In the genomic region with DNA sequence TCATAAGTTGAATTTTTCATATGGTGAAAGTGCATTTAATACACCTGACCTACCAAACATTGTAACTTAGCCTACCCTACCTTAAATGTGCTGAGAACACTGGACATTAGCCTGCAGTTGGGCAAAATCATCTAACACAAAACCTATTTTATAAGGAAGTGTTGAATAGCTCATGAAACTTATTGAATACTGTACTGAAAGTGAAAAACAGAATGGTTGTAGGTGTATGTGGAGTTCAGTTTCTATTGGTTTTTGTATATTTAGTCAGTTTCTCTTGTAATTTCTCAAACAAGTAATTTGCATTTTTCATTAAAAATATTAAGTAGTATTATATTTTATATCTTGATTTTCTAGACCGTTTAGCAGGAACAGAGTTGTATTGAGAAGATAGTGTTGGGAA, we compare ENCODE assay signal across 29 cellular contexts. TPM values are rescaled to one million over a fixed set of nuclear protein-coding genes. Genes with fewer than 3 reads are reported as not detected.
A peak's percentile ranks its signal among the peaks of the same experiment; 100 is the strongest.
DNase-seq lines count a peak whose midpoint lies in the region; ATAC-seq, FAIRE-seq and TF ChIP-seq lines count a peak whose summit lies in the region.
"Had no signal": no experiment of that assay in that cellular context is flagged by ENCODE, and none has a peak within 500 bp of the region (broad histone marks: within the 10 kb centered on the region; RNA-seq: fewer than 3 reads in every experiment).

No MANE protein-coding gene starts in this region.

- POLR2A ChIA-PET in GM12878 (lab: Charles Lee): no interaction called here

- no peak overlapping the region for H3K9ac ChIP-seq in GM12878 (ENCODE audit: control insufficient read depth, insufficient read depth, low read length)
- H3K9ac ChIP-seq: parathyroid adenoma had no signal

- no peak for TF ChIP-seq EP300 in GM12878 (IDR thresholded peaks at IDR 0.05; ENCODE audit: borderline replicate concordance in 1 of 2, control insufficient read depth in 1 of 2, low read depth in 2 of 2, low read length in 2 of 2)

- 97% methylated on average over 1 of the region's 1 CpG for WGBS in GM12878 (ENCODE audit: insufficient coverage, insufficient replicate concordance, low lambda C conversion rate, missing lambda C conversion rate)

- H3K9me3 ChIP-seq in GM12878 (replicated peaks; ENCODE audit: control insufficient read depth, insufficient read depth, low read length) (no peaks in the 10 kb centered on the region), mucosa of descending colon (no peaks in the 10 kb centered on the region)
- H3K9me3 ChIP-seq: Caco-2, esophagus squamous epithelium, left lung, SJSA1, upper lobe of left lung had no signal

- no peak overlapping the region for H3K4me3 ChIP-seq in GM12878
- no peak overlapping the region for H3K4me3 ChIP-seq in mucosa of descending colon
- H3K4me3 ChIP-seq in coronary artery: no peak overlapping the region
- H3K4me3 ChIP-seq: esophagus squamous epithelium, left lung, SJSA1, upper lobe of left lung had no signal

- no peak for TF ChIP-seq POLR2A in GM12878 (IDR thresholded peaks at IDR 0.05; ENCODE audit: low read depth, low read length)

- BruUV-seq in GM12878 (replicated peaks; lab: Mats Ljungman, UMichigan): no TSS peak

- no peak overlapping the region for H3K4me2 ChIP-seq in GM12878 (ENCODE audit: control insufficient read depth, insufficient read depth)

- H3K36me3 ChIP-seq in GM12878 (ENCODE audit: control insufficient read depth in 2 of 2, insufficient read depth in 2 of 2, low read length in 1 of 2) (no peaks in the 10 kb centered on the region; a peak in 1 of 4 replicates), mucosa of descending colon (ENCODE audit: low read depth) (no peaks in the 10 kb centered on the region)

- in situ Hi-C loops in GM12878 (cut with MboI): no loop called here

- no peak overlapping the region for H2AFZ ChIP-seq in GM12878 (ENCODE audit: control insufficient read depth, low read depth, low read length)
- H2AFZ ChIP-seq: parathyroid adenoma had no signal

- no peaks in the 10 kb centered on the region for H3K79me2 ChIP-seq in GM12878 (ENCODE audit: control insufficient read depth, insufficient read depth, low read length)
- H3K79me2 ChIP-seq: parathyroid adenoma had no signal

- no peak for FAIRE-seq in GM12878 (lab: Jason Lieb, UNC)
- FAIRE-seq: G401.6, islet of Langerhans had no signal

- peak; percentile 73 for ATAC-seq in GM18858 (IDR thresholded peaks at IDR 0.05; ENCODE audit: unreplicated experiment)
- peak; percentile 48 for ATAC-seq in GM21423 (IDR thresholded peaks at IDR 0.05; ENCODE audit: unreplicated experiment)
- ATAC-seq in HG02870 (IDR thresholded peaks at IDR 0.05; ENCODE audit: unreplicated experiment): peak; percentile 57
- ATAC-seq in GM12878: 0 out of 3 replicates have a peak, but pooled peaks have one; percentile 20
- no peak for ATAC-seq in mucosa of descending colon
- ATAC-seq: activated T-cell treated with anti-CD3 and anti-CD28 coated beads, Interleukin-2, amount 50 U/mL, for 72 hours; foreskin keratinocyte; left lung had no signal

- no peak overlapping the region for H3K27ac ChIP-seq in GM12878 (ENCODE audit: control insufficient read depth, insufficient read depth)
- no peak overlapping the region for H3K27ac ChIP-seq in coronary artery
- H3K27ac ChIP-seq: esophagus squamous epithelium, foreskin keratinocyte, left lung, parathyroid adenoma, SJSA1, upper lobe of left lung had no signal

- CTCF ChIA-PET in GM12878 (lab: Yijun Ruan, JAX): no interaction called here

- intact Hi-C loops in GM12878 (cut with micrococcal nuclease; ENCODE audit: unreplicated experiment) (no loop called here), mucosa of descending colon (cut with DNase I, micrococcal nuclease) (no loop called here)

- TF ChIP-seq RAD21 in GM12878 (IDR thresholded peaks at IDR 0.05; ENCODE audit: insufficient read depth, low read depth, low read length): no peak

- no peaks in the 10 kb centered on the region for H4K20me1 ChIP-seq in GM12878 (ENCODE audit: control insufficient read depth, insufficient read depth)

- no peaks in the 10 kb centered on the region for H3K4me1 ChIP-seq in GM12878 (ENCODE audit: control insufficient read depth, insufficient read depth, low read length)
- H3K4me1 ChIP-seq in mucosa of descending colon (ENCODE audit: low read depth): no peaks in the 10 kb centered on the region
- H3K4me1 ChIP-seq: Caco-2, esophagus squamous epithelium, foreskin keratinocyte, left lung, parathyroid adenoma, SJSA1, upper lobe of left lung had no signal

- SMC1A ChIA-PET in GM12878 (lab: Charles Lee; ENCODE audit: uncharacterized antibody, unreplicated experiment): no interaction called here

- H3K27me3 ChIP-seq in GM12878 (replicated peaks in 1 of 2; ENCODE audit: control insufficient read depth in 2 of 2, insufficient read depth in 2 of 2, low read length in 1 of 2): no peaks in the 10 kb centered on the region
- H3K27me3 ChIP-seq: esophagus squamous epithelium, foreskin keratinocyte, left lung, SJSA1, upper lobe of left lung had no signal

- TF ChIP-seq CTCF in GM12878 (IDR thresholded peaks at IDR 0.05 in 2 of 3, conservative IDR thresholded peaks at IDR 0.05 in 1 of 3; ENCODE audit: control insufficient read depth in 2 of 3, extremely low read depth in 1 of 3, insufficient read depth in 1 of 3, low read depth in 3 of 3, low read length in 3 of 3) (no peak), mucosa of descending colon (IDR thresholded peaks at IDR 0.05) (no peak), coronary artery (IDR thresholded peaks at IDR 0.05) (no peak)

- RAD21 ChIA-PET in GM12878 (lab: Charles Lee; ENCODE audit: unreplicated experiment): no interaction called here

- DNase-seq in GM12878 (ENCODE audit: low read depth, low spot score): no peak
- DNase-seq in mucosa of descending colon: no peak
- no peak for DNase-seq in OCI-M2 (lab: John Stamatoyannopoulos, UW; ENCODE audit: unreplicated experiment)
- no peak for DNase-seq in coronary artery (ENCODE audit: low spot score)
- DNase-seq: activated B cell treated with CpG ODN at 0.5 μM for 24 hours; activated naive CD4-positive, alpha-beta T cell treated with anti-CD3 and anti-CD28 coated beads for 36 hours; activated T-cell treated with anti-CD3 and anti-CD28 coated beads, Interleukin-2, amount 50 U/mL, for 72 hours; C1 segment of cervical spinal cord; Caco-2; esophagus squamous epithelium; foreskin keratinocyte; head of caudate nucleus; KG1; left lung; mesenchymal stem cell; NCI-H1092 treated with DMSO at 0.1 percent for 48 hours; NCI-H187 treated with DMSO at 0.1 percent for 48 hours; NCI-H2171; NCI-H82; retina; stimulated activated naive CD4-positive, alpha-beta T cell; upper lobe of left lung had no signal

TF ChIP-seq in GM12878, 131 proteins besides CTCF, POLR2A, EP300 and RAD21:
- TF ChIP-seq ZNF274 (IDR thresholded peaks at IDR 0.05; ENCODE audit: insufficient read depth, insufficient read length): no peak

RNA-seq across cellular contexts. Expression of gene CCDC7, which starts 15.3 kb away (rescaled TPM):
- 60.2 and 63.9 TPM in 2 replicates for total RNA-seq in GM12878 (2013; cell fraction: nucleolus; rRNA removed)
- 3.5 and 4.5 TPM in 2 replicates for total RNA-seq in GM12878 (2014; rRNA removed)
- 5.6 and 8.8 TPM in 2 replicates for total RNA-seq in GM12878 (2014; rRNA removed; fragmentation: Illumina TruSeq; extraction: Trizol)
- 4.0 and 7.3 TPM in 2 replicates for total RNA-seq in GM12878 (2021)
- 1.1 TPM for polyA plus RNA-seq in GM12878 (2011; ENCODE audit: low read depth)
- polyA plus RNA-seq in GM12878 (2011; rRNA removed): 3.2 and 7.6 TPM in 2 replicates
- 0.90 and 1.0 TPM in 2 replicates for polyA plus RNA-seq in GM12878 (2011; cell fraction: cytosol; rRNA removed)
- 5.1 and 6.3 TPM in 2 replicates for polyA plus RNA-seq in GM12878 (2011; cell fraction: nucleus; rRNA removed)
- 2.1 TPM in 2 replicates for polyA plus RNA-seq in GM12878 (2012)
- polyA plus RNA-seq in GM12878 (2014; fragmentation: Illumina TruSeq; extraction: Trizol): 2.3 and 2.5 TPM in 2 replicates
- polyA plus RNA-seq in GM12878 (2014; fragmentation: Nextera tagmentation; extraction: Ambion mirVana): 1 to 10 TPM; 2.1 to 3.3 TPM
- polyA plus RNA-seq in GM12878 (2014; rRNA removed): 1.8 and 2.3 TPM in 2 replicates
- 1 to 10 TPM; 3.9 to 4.0 TPM for polyA plus RNA-seq in GM12878 (2016; fragmentation: Nextera tagmentation; extraction: Ambion mirVana)
- 5.0 and 12.7 TPM in 2 replicates for polyA minus RNA-seq in GM12878 (2011; rRNA and poly(A)+ RNA removed)
- polyA minus RNA-seq in GM12878 (2011; cell fraction: cytosol; rRNA and poly(A)+ RNA removed): 4.3 and 4.4 TPM in 2 replicates
- polyA minus RNA-seq in GM12878 (2011; cell fraction: nucleus; rRNA and poly(A)+ RNA removed): 18.4 and 19.1 TPM in 2 replicates
- total RNA-seq in mucosa of descending colon: 10 to 100 TPM; 11.2 to 36.5 (median 14.2) TPM
